Comparison of ENCODE assay signal across 9 cellular contexts in the genomic region with DNA sequence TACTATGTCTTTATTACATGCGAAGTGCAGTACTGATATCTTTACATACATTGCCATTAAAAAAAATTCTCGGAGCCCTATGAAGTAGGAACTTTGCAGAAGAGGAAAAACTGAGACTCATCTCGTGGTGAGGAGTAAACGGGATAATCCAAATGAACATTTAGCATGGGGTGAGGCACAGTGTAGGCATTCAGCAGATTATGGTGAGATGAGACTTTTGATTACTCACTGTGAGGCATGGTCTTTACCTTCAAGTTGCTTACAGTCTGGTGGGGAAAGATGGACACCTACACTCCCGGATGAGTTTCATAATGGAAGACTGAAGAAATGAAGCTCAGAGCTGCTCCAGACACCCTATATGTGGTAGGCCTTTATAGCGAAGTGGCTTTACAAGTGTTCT. TPM values are rescaled to one million over a fixed set of nuclear protein-coding genes. Genes with fewer than 3 reads are reported as not detected.
DNase-seq lines count a peak whose midpoint lies in the region; ATAC-seq and TF ChIP-seq lines count a peak whose summit lies in the region.
"Had no signal": no experiment of that assay in that cellular context is flagged by ENCODE, and none has a peak within 500 bp of the region (broad histone marks: within the 10 kb centered on the region; RNA-seq: fewer than 3 reads in every experiment).

No MANE protein-coding gene starts in this region.

- peaks cover 11% of the 10 kb centered on the region for H3K79me1 ChIP-seq in trophoblast cell (ENCODE audit: low read length)

- H4K20me1 ChIP-seq in DOHH2 (ENCODE audit: control insufficient read depth, insufficient read depth, low read depth, low read length), result no peaks in the 10 kb centered on the region
- H4K20me1 ChIP-seq in PC-3 (ENCODE audit: low read length), result peaks cover 9% of the 10 kb centered on the region

- H2BK120ac ChIP-seq in trophoblast cell (ENCODE audit: insufficient read depth, low read length, poor library complexity), result no peak overlapping the region

- H2AK5ac ChIP-seq in trophoblast cell (ENCODE audit: low read length), result no peak overlapping the region

- no peak overlapping the region for H3K18ac ChIP-seq in trophoblast cell (ENCODE audit: low read length)

- intact Hi-C loops in PC-3 (cut with micrococcal nuclease), result no loop called here

- no CpG with 5 or more reads among the region's 6 CpGs for WGBS in trophoblast cell (ENCODE audit: extremely low coverage, insufficient coverage, insufficient read length)

- H3K4me2 ChIP-seq in DOHH2 (ENCODE audit: low read length), result peak overlapping the region; percentile 89
- peak overlapping the region; percentile 86 for H3K4me2 ChIP-seq in PC-3 (ENCODE audit: low read length)
- peak overlapping the region; percentile 79 for H3K4me2 ChIP-seq in trophoblast cell (ENCODE audit: low read length)

- peak overlapping the region; percentile 99 for H3K4ac ChIP-seq in trophoblast cell (ENCODE audit: low read depth, low read length)

- H3K23ac ChIP-seq in trophoblast cell (ENCODE audit: low read length), result no peak overlapping the region

- DNase-seq in PC-3 (peak; percentile 29), epithelial cell of prostate (ENCODE audit: low read depth, low spot score) (no peak), trophoblast cell (no peak), GM03348 (ENCODE audit: low spot score) (no peak), cortex of kidney (lab: John Stamatoyannopoulos, UW) (no peak), middle frontal gyrus (ENCODE audit: extremely low spot score, low spot score) (no peak)
- DNase-seq in activated effector memory CD4-positive, alpha-beta T cell treated with anti-CD3 and anti-CD28 coated beads, Interleukin-2, amount 50 U/mL, for 16 hours, result no peak
- DNase-seq: stimulated activated naive CD4-positive, alpha-beta T cell treated with Interleukin-2 at 50 U/mL for 16 hours had no signal

- H3F3A ChIP-seq in DOHH2 (ENCODE audit: control insufficient read depth, insufficient read depth) (no peaks in the 10 kb centered on the region), PC-3 (ENCODE audit: low read length, unreplicated experiment) (no peaks in the 10 kb centered on the region)

- POLR2A ChIA-PET in PC-3 (lab: Charles Lee; ENCODE audit: unreplicated experiment), result no interaction called here

- no peaks in the 10 kb centered on the region for H3K9me3 ChIP-seq in DOHH2 (ENCODE audit: control insufficient read depth, insufficient read depth, low read length)
- H3K9me3 ChIP-seq in PC-3 (ENCODE audit: low read length), result no peaks in the 10 kb centered on the region
- H3K9me3 ChIP-seq in trophoblast cell (ENCODE audit: insufficient read depth, low read depth, low read length), result no peaks in the 10 kb centered on the region

- H4K12ac ChIP-seq in trophoblast cell (ENCODE audit: low read depth, low read length), result no peak overlapping the region

- H3K36me3 ChIP-seq in DOHH2 (ENCODE audit: control insufficient read depth, low read length) (peaks cover 71% of the 10 kb centered on the region), PC-3 (ENCODE audit: low read depth, low read length) (peaks cover 12% of the 10 kb centered on the region; the same call in 1 of the 2 replicates), trophoblast cell (ENCODE audit: control insufficient read depth in 1 of 2, insufficient read depth in 2 of 2, low read length in 2 of 2) (peaks cover 3 to 14% of the 10 kb centered on the region in 2 experiments)

- peak overlapping the region; percentile 98 for H3K9ac ChIP-seq in PC-3 (ENCODE audit: low read length)
- H3K9ac ChIP-seq in trophoblast cell (ENCODE audit: low read length), result no peak overlapping the region

- H3K4me3 ChIP-seq in DOHH2 (ENCODE audit: low read length), result peak overlapping the region; percentile 88
- peak overlapping the region; percentile 94 for H3K4me3 ChIP-seq in PC-3 (ENCODE audit: low read length)
- H3K4me3 ChIP-seq in trophoblast cell (ENCODE audit: low read depth, low read length), result no peak overlapping the region

- H2BK5ac ChIP-seq in trophoblast cell (ENCODE audit: low read depth, low read length, poor library complexity), result no peak overlapping the region

- TSS peak; percentile 30 for BruUV-seq in PC-3 (replicated peaks; lab: Mats Ljungman, UMichigan)

- ATAC-seq in PC-3, result no peak

- H3K79me2 ChIP-seq in DOHH2 (ENCODE audit: control insufficient read depth, low read length), result peaks cover 99% of the 10 kb centered on the region
- H3K79me2 ChIP-seq in PC-3 (ENCODE audit: low read length), result peaks cover 100% of the 10 kb centered on the region
- H3K79me2 ChIP-seq in trophoblast cell (ENCODE audit: control insufficient read depth, insufficient read depth, low read length, poor library complexity), result peaks cover 15% of the 10 kb centered on the region

- no peak overlapping the region for H3K14ac ChIP-seq in trophoblast cell (ENCODE audit: low read length)

- no peak overlapping the region for H4K8ac ChIP-seq in trophoblast cell (ENCODE audit: low read depth, low read length)

- H2BK12ac ChIP-seq in trophoblast cell (ENCODE audit: low read length), result no peak overlapping the region

- H3K27me3 ChIP-seq in DOHH2 (ENCODE audit: control insufficient read depth, low read length), result no peaks in the 10 kb centered on the region
- no peaks in the 10 kb centered on the region for H3K27me3 ChIP-seq in PC-3 (ENCODE audit: low read length)
- H3K27me3 ChIP-seq in trophoblast cell (ENCODE audit: insufficient read depth, low read length), result no peaks in the 10 kb centered on the region

- no peak for TF ChIP-seq CTCF in DOHH2 (IDR thresholded peaks at IDR 0.05; ENCODE audit: low read depth, low read length, poor library complexity, severe bottlenecking)
- no peak for TF ChIP-seq CTCF in PC-3 (conservative IDR thresholded peaks at IDR 0.05; ENCODE audit: low read depth, low read length)

- H3K4me1 ChIP-seq in DOHH2 (ENCODE audit: control insufficient read depth, low read length) (peaks cover 62% of the 10 kb centered on the region), PC-3 (ENCODE audit: insufficient read depth, low read length) (peaks cover 64% of the 10 kb centered on the region), trophoblast cell (ENCODE audit: control insufficient read depth in 1 of 2, insufficient read depth in 2 of 2, low read length in 2 of 2) (peaks cover 6 to 21% of the 10 kb centered on the region in 2 experiments)

- H2AFZ ChIP-seq in PC-3 (ENCODE audit: low read length), result no peak overlapping the region
- no peak overlapping the region for H2AFZ ChIP-seq in trophoblast cell (ENCODE audit: insufficient read depth, low read length, poor library complexity)

- no peak overlapping the region for H4K91ac ChIP-seq in trophoblast cell (ENCODE audit: low read depth, low read length)

- H3K27ac ChIP-seq in DOHH2 (ENCODE audit: low read depth, low read length) (no peak overlapping the region), PC-3 (ENCODE audit: low read length) (0 out of 2 replicates have a peak overlapping the region, but pooled peaks have one; percentile 75), epithelial cell of prostate (peak overlapping the region; percentile 73), trophoblast cell (ENCODE audit: low read depth, low read length) (no peak overlapping the region)

- H3K9me2 ChIP-seq in DOHH2 (replicated peaks; ENCODE audit: control insufficient read depth, low read length) (no peaks in the 10 kb centered on the region), PC-3 (replicated peaks; ENCODE audit: low read length) (no peaks in the 10 kb centered on the region)

- CTCF ChIA-PET in PC-3 (lab: Charles Lee), result no interaction called here

RNA-seq across cellular contexts. Expression of a gene that starts 1.4 kb away (rescaled TPM):
- total RNA-seq in PC-3 (2014; rRNA removed), result 40.1 and 43.6 TPM in 2 replicates
- 29.9 and 32.6 TPM in 2 replicates for polyA plus RNA-seq in trophoblast cell (2013)

RNA-seq across cellular contexts. Expression of a gene that starts 1.7 kb away (rescaled TPM):
- total RNA-seq in PC-3 (2014; rRNA removed), result 21.8 and 23.2 TPM in 2 replicates
- polyA plus RNA-seq in trophoblast cell (2013), result 14.6 and 14.7 TPM in 2 replicates

Comparison
In these comparisons a context has a peak if more than half of its experiments do, and no peak if none do; other contexts are left out.
1. H3K27ac ChIP-seq: peak in PC-3 (single experiment) and epithelial cell of prostate (single experiment); none in DOHH2 (single experiment) and trophoblast cell (single experiment).
2. Peak in every context shown above with its lines, with median percentiles within 50 percentile points of each other: H3K4me2 ChIP-seq.